Comparison of ENCODE assay signal across 8 cellular contexts in genomic region chr6:27472617-27473400, GRCh38. TPM values are rescaled to one million over a fixed set of nuclear protein-coding genes. Genes with fewer than 3 reads are reported as not detected.
DNase-seq lines count a peak whose midpoint lies in the region; ATAC-seq and TF ChIP-seq lines count a peak whose summit lies in the region.

Gene ZNF184, minus strand, starts transcription at chr6:27473105. Its CDS starts 811 bp downstream, at chr6:27472294.

- peak; percentile 90 for ATAC-seq in HG03432 (IDR thresholded peaks at IDR 0.05; ENCODE audit: unreplicated experiment)

- TF ChIP-seq POLR2A in GM19099 (IDR thresholded peaks at IDR 0.05; ENCODE audit: extremely low read depth, insufficient read length, low read depth): peak; percentile 73

- TF ChIP-seq CTCF in choroid plexus epithelial cell (conservative IDR thresholded peaks at IDR 0.05; ENCODE audit: low read depth, low read length): peak; percentile 20
- no peak for TF ChIP-seq CTCF in kidney epithelial cell (IDR thresholded peaks at IDR 0.05; ENCODE audit: insufficient read depth, low read length, poor library complexity, severe bottlenecking)

- H3K36me3 ChIP-seq in kidney epithelial cell (ENCODE audit: control insufficient read depth, insufficient read depth, low read length): no peaks in the 10 kb centered on the region

- no peaks in the 10 kb centered on the region for H3K27me3 ChIP-seq in kidney epithelial cell (ENCODE audit: control insufficient read depth, insufficient read depth, low read length)

- H3K4me3 ChIP-seq in choroid plexus epithelial cell (ENCODE audit: low read depth, low read length) (peak within 1 kb of the TSS; percentile 74), kidney epithelial cell (ENCODE audit: low read depth, low read length) (peak within 1 kb of the TSS; percentile 63)

- DNase-seq in Ammon's horn (ENCODE audit: low spot score) (peak; percentile 97), NCI-H510A (lab: John Stamatoyannopoulos, UW) (peak; percentile 92), choroid plexus epithelial cell (ENCODE audit: low read depth) (peak; percentile 99), kidney epithelial cell (ENCODE audit: low read depth) (peak; percentile 89)
- peak; percentile 71 for DNase-seq in activated CD4-positive, alpha-beta T cell treated with anti-CD3 and anti-CD28 coated beads for 1 hour
- DNase-seq in stimulated activated CD4-positive, alpha-beta T cell treated with anti-CD3 and anti-CD28 coated beads, Interleukin-15, amount 100 ng/mL, for 48 hours (ENCODE audit: low read depth in 2 of 2): peak; percentile 68 to 76

RNA-seq across cellular contexts. Expression of gene ZNF184, which starts in this region (rescaled TPM):
- 5.8 and 6.0 TPM in 2 replicates for total RNA-seq in kidney epithelial cell

Comparison
In these comparisons a context has a peak if more than half of its experiments do, and no peak if none do; other contexts are left out.
1. Peak in every context shown above with its lines: DNase-seq, ATAC-seq and H3K4me3 ChIP-seq.